7 cellular contexts compared by ENCODE assay signal in the genomic region with DNA sequence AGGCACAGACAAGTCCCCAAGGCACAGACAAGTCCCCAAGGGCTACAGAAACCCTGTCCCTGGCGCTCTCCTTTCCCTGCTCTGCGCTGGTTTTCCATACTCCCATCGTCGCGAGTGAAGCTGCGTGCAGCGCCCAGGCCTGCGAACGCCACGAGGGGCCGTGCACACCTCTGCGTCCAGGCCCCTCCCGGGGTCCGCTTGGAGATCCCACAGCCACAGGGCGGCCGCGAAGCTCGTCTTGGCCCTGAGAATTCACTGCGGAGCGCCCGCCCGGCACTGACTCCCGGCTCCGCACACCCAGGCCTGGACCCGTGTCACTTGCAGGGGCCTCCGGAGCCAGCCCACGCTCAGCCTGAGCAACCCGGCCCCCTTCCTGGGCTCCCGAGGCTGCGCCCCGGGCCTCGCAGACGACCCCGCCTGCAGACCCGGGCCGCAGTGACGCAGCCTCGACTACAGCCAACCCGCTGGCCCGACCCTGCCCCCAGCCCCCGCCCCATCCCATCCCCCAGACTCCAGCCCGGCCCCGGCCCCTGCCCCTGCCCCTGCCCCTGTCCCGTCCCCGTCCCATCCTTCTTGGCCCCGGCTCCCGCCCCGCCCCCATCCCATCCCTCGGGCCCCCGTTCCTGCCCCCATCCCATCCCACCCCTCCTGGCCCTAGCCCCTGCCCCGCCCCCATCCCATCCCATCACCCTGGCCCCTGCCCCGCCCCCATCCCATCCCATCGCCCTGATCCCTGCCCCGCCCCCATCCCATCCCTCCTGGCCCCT. TPM values are rescaled to one million over a fixed set of nuclear protein-coding genes. Genes with fewer than 3 reads are reported as not detected.
DNase-seq lines count a peak whose midpoint lies in the region; ATAC-seq lines count a peak whose summit lies in the region.

No MANE protein-coding gene starts in this region.

- peaks cover 16% of the 10 kb centered on the region for H3K36me3 Mint-ChIP-seq in activated T-helper 1 cell treated with anti-CD3 and anti-CD28 coated beads, Interleukin-12 subunit alpha, Interleukin-12 subunit beta, Interleukin-2, Interleukin-4 antibody, amounts not matched to agents 30 ng/mL and 10 ng/mL and 1 ng/mL, durations not matched to agents 14 hours and 24 hours and 36 hours (ENCODE audit: low read depth)
- H3K36me3 Mint-ChIP-seq in stimulated activated effector memory CD8-positive, alpha-beta T cell treated with anti-CD3 and anti-CD28 coated beads, Interleukin-12 subunit alpha, Interleukin-12 subunit beta, amount 100 ng/mL, for 72 hours = peaks cover 27% of the 10 kb centered on the region

- H3K9me3 ChIP-seq in HUES48 (ENCODE audit: control insufficient read depth, insufficient read depth, low read length) = no peaks in the 10 kb centered on the region

- ATAC-seq in stimulated activated effector memory CD8-positive, alpha-beta T cell treated with anti-CD3 and anti-CD28 coated beads, Interleukin-12 subunit alpha, Interleukin-12 subunit beta, amount 100 ng/mL, for 72 hours = no peak
- no peak for ATAC-seq in GM21576 (IDR thresholded peaks at IDR 0.05; ENCODE audit: unreplicated experiment)

- H3K4me1 Mint-ChIP-seq in activated T-helper 1 cell treated with anti-CD3 and anti-CD28 coated beads, Interleukin-12 subunit alpha, Interleukin-12 subunit beta, Interleukin-2, Interleukin-4 antibody, amounts not matched to agents 30 ng/mL and 10 ng/mL and 1 ng/mL, durations not matched to agents 14 hours and 24 hours and 36 hours (ENCODE audit: low read depth) = peaks cover 16% of the 10 kb centered on the region
- H3K4me1 Mint-ChIP-seq in stimulated activated effector memory CD8-positive, alpha-beta T cell treated with anti-CD3 and anti-CD28 coated beads, Interleukin-12 subunit alpha, Interleukin-12 subunit beta, amount 100 ng/mL, for 72 hours = peaks cover 15% of the 10 kb centered on the region

- H3K4me3 Mint-ChIP-seq in activated T-helper 1 cell treated with anti-CD3 and anti-CD28 coated beads, Interleukin-12 subunit alpha, Interleukin-12 subunit beta, Interleukin-2, Interleukin-4 antibody, amounts not matched to agents 30 ng/mL and 10 ng/mL and 1 ng/mL, durations not matched to agents 14 hours and 24 hours and 36 hours = peak overlapping the region; percentile 47
- H3K4me3 Mint-ChIP-seq in stimulated activated effector memory CD8-positive, alpha-beta T cell treated with anti-CD3 and anti-CD28 coated beads, Interleukin-12 subunit alpha, Interleukin-12 subunit beta, amount 100 ng/mL, for 72 hours = peak overlapping the region; percentile 79

- peak overlapping the region; percentile 29 for H3K27ac Mint-ChIP-seq in activated T-helper 1 cell treated with anti-CD3 and anti-CD28 coated beads, Interleukin-12 subunit alpha, Interleukin-12 subunit beta, Interleukin-2, Interleukin-4 antibody, amounts not matched to agents 30 ng/mL and 10 ng/mL and 1 ng/mL, durations not matched to agents 14 hours and 24 hours and 36 hours
- no peak overlapping the region for H3K27ac Mint-ChIP-seq in stimulated activated effector memory CD8-positive, alpha-beta T cell treated with anti-CD3 and anti-CD28 coated beads, Interleukin-12 subunit alpha, Interleukin-12 subunit beta, amount 100 ng/mL, for 72 hours

- DNase-seq in activated T-helper 1 cell treated with anti-CD3 and anti-CD28 coated beads, Interleukin-12 subunit alpha, Interleukin-12 subunit beta, Interleukin-2, Interleukin-4 antibody, amounts not matched to agents 30 ng/mL and 10 ng/mL and 1 ng/mL, durations not matched to agents 14 hours and 24 hours and 36 hours (ENCODE audit: low spot score) = no peak
- DNase-seq in iPS-NIHi11 (ENCODE audit: low spot score) (peak; percentile 94), GM19238 (ENCODE audit: insufficient read length, low spot score) (no peak), GDM1 (lab: John Stamatoyannopoulos, UW) (no peak)
- no peak for DNase-seq in stimulated activated effector memory CD8-positive, alpha-beta T cell treated with anti-CD3 and anti-CD28 coated beads, Interleukin-12 subunit alpha, Interleukin-12 subunit beta, amount 100 ng/mL, for 72 hours (ENCODE audit: low spot score in 2 of 2)

- H3K27me3 ChIP-seq in HUES48 (ENCODE audit: control insufficient read depth, insufficient read depth, low read length) = no peaks in the 10 kb centered on the region

- intact Hi-C loops in activated T-helper 1 cell treated with anti-CD3 and anti-CD28 coated beads, Interleukin-12 subunit alpha, Interleukin-12 subunit beta, Interleukin-2, Interleukin-4 antibody, amounts not matched to agents 30 ng/mL and 10 ng/mL and 1 ng/mL, durations not matched to agents 14 hours and 24 hours and 36 hours (cut with micrococcal nuclease) = loop anchor here (2.0 to 5.0 kb wide), 3 partner anchors 134 to 470 kb away; partner anchors contain the start of gene SUMO3

- H3K9me3 Mint-ChIP-seq in activated T-helper 1 cell treated with anti-CD3 and anti-CD28 coated beads, Interleukin-12 subunit alpha, Interleukin-12 subunit beta, Interleukin-2, Interleukin-4 antibody, amounts not matched to agents 30 ng/mL and 10 ng/mL and 1 ng/mL, durations not matched to agents 14 hours and 24 hours and 36 hours = no peaks in the 10 kb centered on the region
- no peaks in the 10 kb centered on the region for H3K9me3 Mint-ChIP-seq in stimulated activated effector memory CD8-positive, alpha-beta T cell treated with anti-CD3 and anti-CD28 coated beads, Interleukin-12 subunit alpha, Interleukin-12 subunit beta, amount 100 ng/mL, for 72 hours

- H3K4me1 ChIP-seq in HUES48 (ENCODE audit: control insufficient read depth, insufficient read depth, low read length) = no peaks in the 10 kb centered on the region

- H3K36me3 ChIP-seq in HUES48 (ENCODE audit: control insufficient read depth, insufficient read depth, low read length) = peaks cover 45% of the 10 kb centered on the region

- H3K4me3 ChIP-seq in HUES48 (ENCODE audit: low read depth, low read length) = peak overlapping the region; percentile 82

- H3K27me3 Mint-ChIP-seq in activated T-helper 1 cell treated with anti-CD3 and anti-CD28 coated beads, Interleukin-12 subunit alpha, Interleukin-12 subunit beta, Interleukin-2, Interleukin-4 antibody, amounts not matched to agents 30 ng/mL and 10 ng/mL and 1 ng/mL, durations not matched to agents 14 hours and 24 hours and 36 hours (ENCODE audit: insufficient read depth) = peaks cover 12% of the 10 kb centered on the region

- peak overlapping the region; percentile 53 for H3K27ac ChIP-seq in HUES48 (ENCODE audit: low read depth, low read length)

- peak overlapping the region; percentile 67 for H3K9ac ChIP-seq in HUES48 (ENCODE audit: low read depth, low read length)

RNA-seq across cellular contexts. Expression of gene POFUT2, which starts 0.8 kb away (rescaled TPM):
- total RNA-seq in activated T-helper 1 cell treated with anti-CD3 and anti-CD28 coated beads, Interleukin-12 subunit alpha, Interleukin-12 subunit beta, Interleukin-2, Interleukin-4 antibody, amounts not matched to agents 30 ng/mL and 10 ng/mL and 1 ng/mL, durations not matched to agents 14 hours and 24 hours and 36 hours = 14.3 and 17.6 TPM in 2 replicates
